In the genomic region with DNA sequence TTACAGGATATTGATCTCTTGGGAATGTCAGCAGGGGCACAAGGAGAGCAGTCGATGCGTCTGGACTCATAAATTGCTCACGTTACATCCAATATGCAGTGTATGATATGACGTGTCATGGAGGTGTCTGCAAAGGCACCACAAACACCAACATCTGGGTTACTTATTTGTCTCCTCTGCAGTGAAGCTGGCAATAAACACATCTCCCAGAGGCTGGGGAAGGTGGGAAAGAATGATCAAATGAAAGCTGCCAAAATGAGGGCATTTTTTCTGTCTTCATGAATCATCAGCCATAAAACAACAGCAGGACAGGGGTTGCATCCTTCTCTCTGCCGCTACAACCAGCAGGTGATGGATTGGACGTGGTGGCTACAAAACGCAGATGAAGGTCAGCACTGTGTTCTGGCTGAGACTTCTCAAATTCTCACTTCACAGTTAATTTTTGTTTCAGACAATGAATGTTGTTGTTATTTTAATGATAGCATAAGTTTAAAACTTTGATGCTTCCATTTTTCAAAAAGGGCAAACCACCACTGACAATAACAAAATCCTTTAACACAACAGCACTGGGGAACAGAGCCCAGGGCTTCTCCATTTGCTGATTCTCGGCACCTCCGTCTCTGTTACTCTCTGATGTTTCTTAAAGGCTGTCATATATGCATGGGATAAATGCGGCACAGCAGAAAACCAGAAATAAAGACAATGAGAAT, we compare ENCODE assay signal across 24 cellular contexts. TPM values are rescaled to one million over a fixed set of nuclear protein-coding genes. Genes with fewer than 3 reads are reported as not detected.
DNase-seq lines count a peak whose midpoint lies in the region; FAIRE-seq and TF ChIP-seq lines count a peak whose summit lies in the region.
"Had no signal": no experiment of that assay in that cellular context is flagged by ENCODE, and none has a peak within 500 bp of the region (broad histone marks: within the 10 kb centered on the region; RNA-seq: fewer than 3 reads in every experiment).

No MANE protein-coding gene starts in this region.

- H3K4me3 ChIP-seq in subcutaneous abdominal adipose tissue (ENCODE audit: low read depth in 1 of 5, low read length in 5 of 5): no peak overlapping the region
- no peak overlapping the region for H3K4me3 ChIP-seq in trophoblast cell (ENCODE audit: low read depth, low read length)
- H3K4me3 ChIP-seq: BLaER1 treated with 17β-estradiol and CSF1 and Interleukin-3, amounts not matched to agents 10 nM and 100 nM; MG63; SK-N-MC had no signal

- H3K4me2 ChIP-seq in trophoblast cell (ENCODE audit: low read length): no peak overlapping the region
- H3K4me2 ChIP-seq: BLaER1 treated with 17β-estradiol and CSF1 and Interleukin-3, amounts not matched to agents 10 nM and 100 nM had no signal

- 0 out of 2 replicates have a peak overlapping the region, but pooled peaks have one; percentile 63 for H3K27ac ChIP-seq in VCaP
- H3K27ac ChIP-seq in subcutaneous abdominal adipose tissue (ENCODE audit: low read depth, low read length): peak overlapping the region; percentile 65
- no peak overlapping the region for H3K27ac ChIP-seq in trophoblast cell (ENCODE audit: low read depth, low read length)
- H3K27ac ChIP-seq: BLaER1 treated with 17β-estradiol and CSF1 and Interleukin-3, amounts not matched to agents 10 nM and 100 nM; HL-60; SK-N-MC had no signal

- no peaks in the 10 kb centered on the region for H3K79me1 ChIP-seq in trophoblast cell (ENCODE audit: low read length)

- H3K27ac Mint-ChIP-seq in glutamatergic neuron (ENCODE audit: unreplicated experiment): no peak overlapping the region
- H3K27ac Mint-ChIP-seq: CD8-positive, alpha-beta T cell; HFFc6 had no signal

- H3K36me3 ChIP-seq in subcutaneous abdominal adipose tissue (ENCODE audit: control insufficient read depth in 5 of 5, insufficient read depth in 5 of 5, low read length in 5 of 5) (no peaks in the 10 kb centered on the region), trophoblast cell (ENCODE audit: control insufficient read depth in 1 of 2, insufficient read depth in 2 of 2, low read length in 2 of 2) (no peaks in the 10 kb centered on the region)
- H3K36me3 ChIP-seq: BLaER1 treated with 17β-estradiol and CSF1 and Interleukin-3, amounts not matched to agents 10 nM and 100 nM; MG63 had no signal

- H3K27me3 Mint-ChIP-seq in glutamatergic neuron (ENCODE audit: unreplicated experiment): peaks cover 4% of the 10 kb centered on the region

- peaks cover 23% of the 10 kb centered on the region for H3K4me1 Mint-ChIP-seq in glutamatergic neuron (ENCODE audit: low read depth, unreplicated experiment)

- no peak overlapping the region for H2AK5ac ChIP-seq in trophoblast cell (ENCODE audit: low read length)

- no peaks in the 10 kb centered on the region for H3K79me2 ChIP-seq in trophoblast cell (ENCODE audit: control insufficient read depth, insufficient read depth, low read length, poor library complexity)

- H3K4me1 ChIP-seq in subcutaneous abdominal adipose tissue (ENCODE audit: control insufficient read depth in 5 of 5, insufficient read depth in 5 of 5, low read length in 5 of 5) (peaks cover 3 to 37% (median 23%) of the 10 kb centered on the region in 5 donors), trophoblast cell (ENCODE audit: control insufficient read depth in 1 of 2, insufficient read depth in 2 of 2, low read length in 2 of 2) (no peaks in the 10 kb centered on the region)

- H3K27me3 ChIP-seq in subcutaneous abdominal adipose tissue (ENCODE audit: control insufficient read depth in 5 of 5, insufficient read depth in 4 of 5, low read length in 5 of 5): no peaks in the 10 kb centered on the region
- H3K27me3 ChIP-seq in trophoblast cell (ENCODE audit: insufficient read depth, low read length): no peaks in the 10 kb centered on the region
- H3K27me3 ChIP-seq: MG63 had no signal

- peaks cover 10% of the 10 kb centered on the region for H3K9me3 Mint-ChIP-seq in glutamatergic neuron (ENCODE audit: unreplicated experiment)
- H3K9me3 Mint-ChIP-seq: CD8-positive, alpha-beta T cell; HFFc6 had no signal

- H3K18ac ChIP-seq in trophoblast cell (ENCODE audit: low read length): no peak overlapping the region

- H3K14ac ChIP-seq in trophoblast cell (ENCODE audit: low read length): no peak overlapping the region

- H2BK12ac ChIP-seq in trophoblast cell (ENCODE audit: low read length): no peak overlapping the region

- H2AFZ ChIP-seq in trophoblast cell (ENCODE audit: insufficient read depth, low read length, poor library complexity): no peak overlapping the region

- peak; percentile 4 for DNase-seq in D341Med (ENCODE audit: low spot score)
- DNase-seq in glutamatergic neuron: no peak
- DNase-seq in GM12892 (ENCODE audit: insufficient read length): no peak
- no peak for DNase-seq in hepatic stellate cell (ENCODE audit: low spot score)
- DNase-seq in trophoblast cell: no peak
- DNase-seq: CD8-positive, alpha-beta T cell; DMS79; HFFc6; IMR-90; Karpas-422; MG63; NCI-H1048; NCI-H1436; NCI-H2029 treated with DMSO at 0.1 percent for 48 hours; NCI-H510A; NCI-H774 had no signal

- H4K91ac ChIP-seq in trophoblast cell (ENCODE audit: low read depth, low read length): no peak overlapping the region

- H4K12ac ChIP-seq in trophoblast cell (ENCODE audit: low read depth, low read length): no peak overlapping the region

- H3K9me3 ChIP-seq in subcutaneous abdominal adipose tissue (ENCODE audit: control insufficient read depth in 5 of 5, low read length in 5 of 5): no peaks in the 10 kb centered on the region
- peaks cover 2% of the 10 kb centered on the region for H3K9me3 ChIP-seq in trophoblast cell (ENCODE audit: insufficient read depth, low read depth, low read length)
- H3K9me3 ChIP-seq: BLaER1 treated with 17β-estradiol and CSF1 and Interleukin-3, amounts not matched to agents 10 nM and 100 nM; MG63 had no signal

- no peak overlapping the region for H3K23ac ChIP-seq in trophoblast cell (ENCODE audit: low read length)

- no peak overlapping the region for H3K4ac ChIP-seq in trophoblast cell (ENCODE audit: low read depth, low read length)

- TF ChIP-seq POLR2A in GM12892 (IDR thresholded peaks at IDR 0.05; ENCODE audit: low read depth, low read length): no peak

- H3K9ac ChIP-seq in subcutaneous abdominal adipose tissue (ENCODE audit: low read length in 5 of 5) (no peak overlapping the region), trophoblast cell (ENCODE audit: low read length) (no peak overlapping the region)
- H3K9ac ChIP-seq: BLaER1 treated with 17β-estradiol and CSF1 and Interleukin-3, amounts not matched to agents 10 nM and 100 nM had no signal

- no peak overlapping the region for H2BK120ac ChIP-seq in trophoblast cell (ENCODE audit: insufficient read depth, low read length, poor library complexity)

- H3K4me3 Mint-ChIP-seq in glutamatergic neuron (ENCODE audit: unreplicated experiment): peak overlapping the region; percentile 24
- H3K4me3 Mint-ChIP-seq: CD8-positive, alpha-beta T cell; HFFc6 had no signal

- H3K36me3 Mint-ChIP-seq in glutamatergic neuron (ENCODE audit: unreplicated experiment): peaks cover 11% of the 10 kb centered on the region
- H3K36me3 Mint-ChIP-seq: CD8-positive, alpha-beta T cell had no signal

- TF ChIP-seq CTCF in VCaP (conservative IDR thresholded peaks at IDR 0.05) (no peak), glutamatergic neuron (IDR thresholded peaks at IDR 0.05; ENCODE audit: partially characterized antibody, unreplicated experiment) (no peak)

- no CpG with 5 or more reads among the region's 10 CpGs for WGBS in trophoblast cell (ENCODE audit: extremely low coverage, insufficient coverage, insufficient read length)

- FAIRE-seq in GM12892 (lab: Jason Lieb, UNC): no peak
- FAIRE-seq: D721Med, H54, RCC 7860 had no signal

- no peak overlapping the region for H2BK5ac ChIP-seq in trophoblast cell (ENCODE audit: low read depth, low read length, poor library complexity)

- H4K8ac ChIP-seq in trophoblast cell (ENCODE audit: low read depth, low read length): no peak overlapping the region

RNA-seq across cellular contexts. Expression of gene ERMARD, which starts 47.5 kb away (rescaled TPM):
- total RNA-seq in glutamatergic neuron (ENCODE audit: unreplicated experiment): 15.2 TPM
- 29.0 TPM for polyA plus RNA-seq in GM12892 (2012; ENCODE audit: missing spikeins)
- 8.6 and 9.0 TPM in 2 replicates for polyA plus RNA-seq in trophoblast cell (2013)

RNA-seq across cellular contexts. Expression of gene DYNLT2, which starts 47.5 kb away (rescaled TPM):
- total RNA-seq in glutamatergic neuron (ENCODE audit: unreplicated experiment): 1.7 TPM
- polyA plus RNA-seq in GM12892 (2012; ENCODE audit: missing spikeins): 3.5 TPM
- polyA plus RNA-seq in trophoblast cell (2013): 1.3 TPM in 2 replicates
